8 cellular contexts compared by ENCODE assay signal in the genomic region with DNA sequence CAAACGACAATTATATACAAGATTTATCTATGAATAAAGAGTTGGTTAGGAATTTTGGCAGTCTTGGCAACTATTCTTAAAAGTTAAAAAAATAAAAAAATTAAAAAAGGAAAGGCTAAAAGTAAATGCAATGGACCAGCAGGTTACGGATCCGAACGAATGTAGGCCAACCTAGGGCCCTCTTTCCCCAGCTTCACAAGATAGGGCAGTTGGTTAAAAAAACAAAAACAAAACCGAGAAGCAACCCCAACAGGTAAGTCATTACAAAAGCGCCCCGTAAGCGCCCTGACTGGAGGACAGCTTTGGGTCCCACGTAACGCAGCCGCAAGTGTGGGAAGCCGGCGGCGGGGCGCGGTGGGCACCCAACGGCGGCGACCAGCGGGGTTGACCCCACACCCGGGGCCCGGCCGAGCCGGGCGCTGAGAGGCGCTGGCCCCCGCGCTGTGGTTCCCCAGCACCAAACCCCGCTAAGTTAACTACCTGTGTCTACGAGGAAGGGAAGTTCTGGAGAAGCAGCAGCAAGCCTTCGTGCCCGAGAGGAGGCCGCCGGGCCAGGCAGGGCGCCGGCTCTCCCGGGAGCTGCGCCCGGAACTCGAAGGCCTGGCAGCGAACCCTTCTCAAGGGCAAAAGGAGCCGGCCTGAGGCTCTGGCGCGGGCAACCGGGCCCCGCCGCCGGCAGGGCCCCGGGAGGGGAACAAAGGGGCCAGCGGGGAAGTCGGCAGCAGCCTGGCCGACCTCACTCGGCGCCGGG. TPM values are rescaled to one million over a fixed set of nuclear protein-coding genes. Genes with fewer than 3 reads are reported as not detected.
DNase-seq lines count a peak whose midpoint lies in the region; ATAC-seq and TF ChIP-seq lines count a peak whose summit lies in the region.

No MANE protein-coding gene starts in this region.

- H4K91ac ChIP-seq in trophoblast cell (ENCODE audit: low read depth, low read length), result peak overlapping the region; percentile 99

- no peak overlapping the region for H2AFZ ChIP-seq in OCI-LY1 (ENCODE audit: low read length)
- peak overlapping the region; percentile 99 for H2AFZ ChIP-seq in trophoblast cell (ENCODE audit: insufficient read depth, low read length, poor library complexity)

- peak overlapping the region; percentile 84 for H3K9ac ChIP-seq in OCI-LY1 (ENCODE audit: low read length)
- peak overlapping the region; percentile 91 for H3K9ac ChIP-seq in trophoblast cell (ENCODE audit: low read length)

- peaks cover 35% of the 10 kb centered on the region for H3K36me3 ChIP-seq in OCI-LY1 (ENCODE audit: insufficient read depth, low read length)
- H3K36me3 ChIP-seq in trophoblast cell (ENCODE audit: control insufficient read depth in 1 of 2, insufficient read depth in 2 of 2, low read length in 2 of 2), result peaks cover 7 to 8% of the 10 kb centered on the region in 2 experiments
- peaks cover 2% of the 10 kb centered on the region for H3K36me3 ChIP-seq in urinary bladder (ENCODE audit: insufficient read depth)

- H3K27me3 ChIP-seq in OCI-LY1 (ENCODE audit: insufficient read depth, low read length) (no peaks in the 10 kb centered on the region), trophoblast cell (ENCODE audit: insufficient read depth, low read length) (no peaks in the 10 kb centered on the region)

- H3K4ac ChIP-seq in trophoblast cell (ENCODE audit: low read depth, low read length), result peak overlapping the region; percentile 100

- H4K20me1 ChIP-seq in OCI-LY1 (ENCODE audit: insufficient read depth, low read length), result no peaks in the 10 kb centered on the region

- no peak for TF ChIP-seq CTCF in OCI-LY1 (IDR thresholded peaks at IDR 0.05; ENCODE audit: low read length)

- H2AK5ac ChIP-seq in trophoblast cell (ENCODE audit: low read length), result peak overlapping the region; percentile 100

- peak overlapping the region; percentile 100 for H4K12ac ChIP-seq in trophoblast cell (ENCODE audit: low read depth, low read length)

- WGBS in trophoblast cell (ENCODE audit: extremely low coverage, insufficient coverage, insufficient read length), result no CpG with 5 or more reads among the region's 55 CpGs
- under 1% methylated on average over 55 of the region's 55 CpGs for WGBS in urinary bladder

- H3K4me1 ChIP-seq in OCI-LY1 (ENCODE audit: insufficient read depth, low read length, severe bottlenecking), result peaks cover 28% of the 10 kb centered on the region
- peaks cover 0 to 3% of the 10 kb centered on the region in 2 experiments for H3K4me1 ChIP-seq in trophoblast cell (ENCODE audit: control insufficient read depth in 1 of 2, insufficient read depth in 2 of 2, low read length in 2 of 2)
- no peaks in the 10 kb centered on the region for H3K4me1 ChIP-seq in urinary bladder (ENCODE audit: insufficient read depth)

- peak overlapping the region; percentile 100 for H2BK120ac ChIP-seq in trophoblast cell (ENCODE audit: insufficient read depth, low read length, poor library complexity)

- DNase-seq in NCI-H2171 treated with DMSO at 0.1 percent for 48 hours (lab: John Stamatoyannopoulos, UW) (peak; percentile 52), NCI-H2171 (lab: John Stamatoyannopoulos, UW) (no peak), activated gamma-delta T cell (lab: John Stamatoyannopoulos, UW) (peak; percentile 47), germinal center (ENCODE audit: low spot score) (peak; percentile 48), trophoblast cell (peak in 1 of 2 donors; percentile 35)

- peak overlapping the region; percentile 100 for H4K8ac ChIP-seq in trophoblast cell (ENCODE audit: low read depth, low read length)

- H3K4me3 ChIP-seq in OCI-LY1 (ENCODE audit: low read depth, low read length, poor library complexity, severe bottlenecking) (peak overlapping the region; percentile 90), trophoblast cell (ENCODE audit: low read depth, low read length) (peak overlapping the region; percentile 83), urinary bladder (ENCODE audit: low read depth, low read length) (peak overlapping the region; percentile 93)

- H3K79me2 ChIP-seq in OCI-LY1 (ENCODE audit: insufficient read depth, low read length) (peaks cover 39% of the 10 kb centered on the region), trophoblast cell (ENCODE audit: control insufficient read depth, insufficient read depth, low read length, poor library complexity) (peaks cover 16% of the 10 kb centered on the region)

- peak; percentile 12 for ATAC-seq in HG02870 (IDR thresholded peaks at IDR 0.05; ENCODE audit: unreplicated experiment)

- H3K4me2 ChIP-seq in OCI-LY1 (ENCODE audit: low read length) (peak overlapping the region; percentile 98), trophoblast cell (ENCODE audit: low read length) (peak overlapping the region; percentile 70)

- H3K9me2 ChIP-seq in OCI-LY1 (ENCODE audit: low read depth, low read length), result no peaks in the 10 kb centered on the region

- H3F3A ChIP-seq in OCI-LY1 (ENCODE audit: insufficient read depth, low read length), result no peaks in the 10 kb centered on the region

- peak overlapping the region; percentile 76 for H2BK12ac ChIP-seq in trophoblast cell (ENCODE audit: low read length)

- peak overlapping the region; percentile 95 for H3K18ac ChIP-seq in trophoblast cell (ENCODE audit: low read length)

- H3K9me3 ChIP-seq in OCI-LY1 (ENCODE audit: low read length) (no peaks in the 10 kb centered on the region), trophoblast cell (ENCODE audit: insufficient read depth, low read depth, low read length) (no peaks in the 10 kb centered on the region)

- H3K14ac ChIP-seq in trophoblast cell (ENCODE audit: low read length), result peak overlapping the region; percentile 100

- H3K79me1 ChIP-seq in trophoblast cell (ENCODE audit: low read length), result peaks cover 20% of the 10 kb centered on the region

- H2BK5ac ChIP-seq in trophoblast cell (ENCODE audit: low read depth, low read length, poor library complexity), result peak overlapping the region; percentile 100

- H3K23ac ChIP-seq in trophoblast cell (ENCODE audit: low read length), result no peak overlapping the region

- peak overlapping the region; percentile 81 for H3K27ac ChIP-seq in OCI-LY1 (ENCODE audit: low read depth, low read length, poor library complexity, severe bottlenecking)
- H3K27ac ChIP-seq in trophoblast cell (ENCODE audit: low read depth, low read length), result peak overlapping the region; percentile 93
- peak overlapping the region; percentile 100 for H3K27ac ChIP-seq in urinary bladder (ENCODE audit: low read depth)

RNA-seq across cellular contexts. Expression of gene HECTD1, which starts 0.9 kb away (rescaled TPM):
- 91.2 and 91.6 TPM in 2 replicates for polyA plus RNA-seq in trophoblast cell (2013)
- total RNA-seq in urinary bladder, result 364 TPM
- 66.8 TPM for polyA plus RNA-seq in urinary bladder
